Comparison of ENCODE assay signal across 22 cellular contexts in the genomic region with DNA sequence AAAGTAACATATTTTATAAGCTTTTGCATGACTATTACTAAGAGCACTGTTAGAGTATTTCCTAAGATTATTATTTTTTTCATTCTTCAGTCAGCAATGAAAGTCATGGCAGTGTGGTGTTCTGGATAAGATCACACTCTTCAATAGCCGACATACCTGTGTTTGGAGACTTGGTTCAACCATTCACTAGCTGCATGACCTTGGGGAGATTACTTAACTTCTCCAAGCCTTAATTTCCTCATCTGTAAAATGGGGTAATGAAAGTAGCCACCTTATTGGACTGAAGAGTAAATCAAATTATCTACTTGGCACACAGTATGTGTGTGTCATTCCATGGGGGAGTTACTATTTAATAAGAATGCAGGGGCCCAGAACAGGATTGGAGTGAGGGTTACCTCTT. TPM values are rescaled to one million over a fixed set of nuclear protein-coding genes. Genes with fewer than 3 reads are reported as not detected.
DNase-seq lines count a peak whose midpoint lies in the region; ATAC-seq and TF ChIP-seq lines count a peak whose summit lies in the region.
"Had no signal": no experiment of that assay in that cellular context is flagged by ENCODE, and none has a peak within 500 bp of the region (broad histone marks: within the 10 kb centered on the region; RNA-seq: fewer than 3 reads in every experiment).

No MANE protein-coding gene starts in this region.

- TF ChIP-seq CTCF in left ventricle myocardium inferior (IDR thresholded peaks at IDR 0.05; ENCODE audit: borderline replicate concordance) (no peak), tibial artery (IDR thresholded peaks at IDR 0.05) (no peak), foreskin fibroblast (IDR thresholded peaks at IDR 0.05; ENCODE audit: low read depth, low read length) (no peak), adrenal gland (IDR thresholded peaks at IDR 0.05) (no peak), prostate gland (IDR thresholded peaks at IDR 0.05) (no peak)

- H3K27me3 ChIP-seq in left ventricle myocardium inferior (ENCODE audit: low read depth) (no peaks in the 10 kb centered on the region), adipocyte (replicated peaks; ENCODE audit: control insufficient read depth, insufficient read depth, low read length) (no peaks in the 10 kb centered on the region), right cardiac atrium (ENCODE audit: control insufficient read depth, insufficient read depth) (no peaks in the 10 kb centered on the region), tibial artery (no peaks in the 10 kb centered on the region), adrenal gland (no peaks in the 10 kb centered on the region), prostate gland (replicated peaks; ENCODE audit: insufficient read depth) (no peaks in the 10 kb centered on the region)
- H3K27me3 ChIP-seq: BLaER1 had no signal

- ATAC-seq in Right ventricle myocardium superior (ENCODE audit: poor library complexity) (no peak), right cardiac atrium (no peak)
- ATAC-seq: PC-3 had no signal

- TF ChIP-seq POLR2A in adrenal gland (IDR thresholded peaks at IDR 0.05), result no peak
- no peak for TF ChIP-seq POLR2A in prostate gland (IDR thresholded peaks at IDR 0.05)

- H3K9ac ChIP-seq in adipocyte (ENCODE audit: low read length), result peak overlapping the region; percentile 78
- H3K9ac ChIP-seq: BLaER1 had no signal

- H3K27ac ChIP-seq in left ventricle myocardium inferior (replicated peaks) (peak overlapping the region; percentile 69), right cardiac atrium (ENCODE audit: low read length) (peak overlapping the region; percentile 61), tibial artery (peak overlapping the region; percentile 22 to 46), adrenal gland (no peak overlapping the region), prostate gland (no peak overlapping the region)
- H3K27ac ChIP-seq: BLaER1, HL-60 had no signal

- H3K9me3 ChIP-seq in left ventricle myocardium inferior (replicated peaks) (no peaks in the 10 kb centered on the region), adipocyte (ENCODE audit: control insufficient read depth, low read length) (no peaks in the 10 kb centered on the region), right cardiac atrium (ENCODE audit: control insufficient read depth, low read length) (no peaks in the 10 kb centered on the region), tibial artery (no peaks in the 10 kb centered on the region), adrenal gland (replicated peaks in 1 of 3) (no peaks in the 10 kb centered on the region), prostate gland (no peaks in the 10 kb centered on the region)
- H3K9me3 ChIP-seq: BLaER1 had no signal

- 76% methylated on average over 1 of the region's 1 CpG for whole genome bisulfite sequencing in right cardiac atrium
- 81 to 89% (median 85%) methylated on average over 1 of the region's 1 CpG for WGBS in adrenal gland, 4 donors
- WGBS in prostate gland, result 42% methylated on average over 1 of the region's 1 CpG

- H3K4me3 ChIP-seq in left ventricle myocardium inferior (no peak overlapping the region), adipocyte (ENCODE audit: low read length) (peak overlapping the region; percentile 49), right cardiac atrium (ENCODE audit: low read length) (no peak overlapping the region), tibial artery (no peak overlapping the region), foreskin fibroblast (ENCODE audit: low read depth in 1 of 2, low read length in 2 of 2) (no peak overlapping the region), adrenal gland (no peak overlapping the region), prostate gland (no peak overlapping the region)
- H3K4me3 ChIP-seq: BLaER1 had no signal

- H3K36me3 ChIP-seq in left ventricle myocardium inferior (no peaks in the 10 kb centered on the region), adipocyte (ENCODE audit: control insufficient read depth, insufficient read depth, low read length, severe bottlenecking) (no peaks in the 10 kb centered on the region), tibial artery (no peaks in the 10 kb centered on the region), adrenal gland (replicated peaks in 1 of 2) (no peaks in the 10 kb centered on the region), prostate gland (no peaks in the 10 kb centered on the region)
- H3K36me3 ChIP-seq: BLaER1 had no signal

- no peak for DNase-seq in left ventricle myocardium inferior
- DNase-seq in Right ventricle myocardium superior, result no peak
- no peak for DNase-seq in adipocyte (ENCODE audit: low read depth)
- no peak for DNase-seq in right cardiac atrium
- no peak for DNase-seq in tibial artery
- DNase-seq in foreskin fibroblast, result no peak
- no peak for DNase-seq in adrenal gland
- DNase-seq in prostate gland (ENCODE audit: low spot score), result no peak
- DNase-seq: CD4-positive, alpha-beta T cell; Karpas-422; NCI-H1105 treated with DMSO at 0.1 percent for 48 hours; NCI-H2029; NCI-H446; NCI-H524 treated with DMSO at 0.1 percent for 48 hours; NCI-H774; NK-92 treated with Interleukin-12 subunit alpha and Interleukin-12 subunit beta, amount 100 ng/mL, for 24 hours; PC-3; SHP77 had no signal

- H3K4me1 ChIP-seq in left ventricle myocardium inferior (peaks cover 53% of the 10 kb centered on the region), adipocyte (ENCODE audit: control insufficient read depth, insufficient read depth, low read length) (peaks cover 40% of the 10 kb centered on the region), right cardiac atrium (ENCODE audit: control insufficient read depth, insufficient read depth, low read length) (peaks cover 9% of the 10 kb centered on the region), tibial artery (peaks cover 0 to 27% (median 0%) of the 10 kb centered on the region in 4 donors), adrenal gland (replicated peaks in 1 of 2) (no peaks in the 10 kb centered on the region), prostate gland (replicated peaks) (no peaks in the 10 kb centered on the region)
- H3K4me1 ChIP-seq: BLaER1 had no signal

- intact Hi-C loops in left ventricle myocardium inferior (cut with micrococcal nuclease) (no loop called here), Right ventricle myocardium superior (cut with DNase I) (no loop called here), right cardiac atrium (cut with DNase I) (no loop called here), tibial artery (cut with DNase I; ENCODE audit: low total_unique reads) (no loop called here), adrenal gland (cut with DNase I) (no loop called here), prostate gland (cut with DNase I) (loop anchor here (5.0 kb wide), 1 partner anchor 74 kb away; no protein-coding TSS in a partner anchor)

RNA-seq across cellular contexts. Expression of a gene that starts 24.5 kb away (rescaled TPM):
- 74.3 TPM for total RNA-seq in left ventricle myocardium inferior
- 52.7 TPM for total RNA-seq in Right ventricle myocardium superior
- 100 to 1,000 TPM; 110 to 136 (median 124) TPM for total RNA-seq in right cardiac atrium
- 172 TPM for polyA plus RNA-seq in right cardiac atrium
- 1 to 10 TPM; 1.4 to 9.8 (median 3.5) TPM for total RNA-seq in adrenal gland
- 10 to 100 TPM in 1 of 3 donors, 1 to 10 TPM in 2; 4.6 to 18.2 (median 5.3) TPM for polyA plus RNA-seq in adrenal gland
- total RNA-seq in prostate gland, result 10 to 100 TPM; 11.0 to 14.2 TPM
- total RNA-seq: CD4-positive, alpha-beta T cell had no signal

RNA-seq across cellular contexts. Expression of a gene that starts 50.0 kb away (rescaled TPM):
- total RNA-seq in left ventricle myocardium inferior, result 15.3 TPM
- total RNA-seq in Right ventricle myocardium superior, result 10.6 TPM
- total RNA-seq in right cardiac atrium, result 10 to 100 TPM in 2 of 4 donors, 1 to 10 TPM in 2; 8.2 to 12.5 (median 10.0) TPM
- polyA plus RNA-seq in right cardiac atrium, result 4.7 TPM
- under 1 TPM in 4 of 8 donors, not detected in 4; 0.13 to 0.57 (median 0.16) TPM for total RNA-seq in adrenal gland
- under 1 TPM in 1 of 3 donors, not detected in 2; 0.20 TPM for polyA plus RNA-seq in adrenal gland
- total RNA-seq in prostate gland, result 1 to 10 TPM in 1 of 2 donors, not detected in 1; 6.2 TPM
- total RNA-seq: CD4-positive, alpha-beta T cell; PC-3; RPMI7951 had no signal
- polyA plus RNA-seq: AG04450 had no signal

Comparison
In these comparisons a context has a peak if more than half of its experiments do, and no peak if none do; other contexts are left out.
1. H3K27ac ChIP-seq: peak in left ventricle myocardium inferior (single experiment), right cardiac atrium (single experiment) and tibial artery (2 of 2); none in adrenal gland (0 of 5) and prostate gland (0 of 2).